6 cellular contexts compared by ENCODE assay signal in genomic region chr19:48873476-48874308, GRCh38. TPM values are rescaled to one million over a fixed set of nuclear protein-coding genes. Genes with fewer than 3 reads are reported as not detected.
A peak's percentile ranks its signal among the peaks of the same experiment; 100 is the strongest.
DNase-seq lines count a peak whose midpoint lies in the region; ATAC-seq and TF ChIP-seq lines count a peak whose summit lies in the region.

No MANE protein-coding gene starts in this region.

- TF ChIP-seq POLR2A in prostate gland (IDR thresholded peaks at IDR 0.05): no peak

- H3K9me3 Mint-ChIP-seq in effector memory CD8-positive, alpha-beta T cell: no peaks in the 10 kb centered on the region

- H3K27ac ChIP-seq in prostate gland: peak overlapping the region; percentile 100

- no peaks in the 10 kb centered on the region for H3K36me3 ChIP-seq in prostate gland

- peak overlapping the region; percentile 99 to 100 for H3K27ac Mint-ChIP-seq in effector memory CD8-positive, alpha-beta T cell

- H3K4me1 ChIP-seq in prostate gland (replicated peaks): peaks cover 17% of the 10 kb centered on the region

- H3K27me3 ChIP-seq in prostate gland (replicated peaks; ENCODE audit: insufficient read depth): no peaks in the 10 kb centered on the region

- H3K36me3 Mint-ChIP-seq in effector memory CD8-positive, alpha-beta T cell (ENCODE audit: insufficient read depth): peaks cover 78% of the 10 kb centered on the region

- H3K27me3 Mint-ChIP-seq in effector memory CD8-positive, alpha-beta T cell: no peaks in the 10 kb centered on the region

- peak overlapping the region; percentile 89 to 100 for H3K4me3 Mint-ChIP-seq in effector memory CD8-positive, alpha-beta T cell

- WGBS in prostate gland: 26% methylated on average over 14 of the region's 14 CpGs

- ATAC-seq in effector memory CD8-positive, alpha-beta T cell (replicated peaks): no peak
- ATAC-seq in GM18520 (IDR thresholded peaks at IDR 0.05; ENCODE audit: unreplicated experiment): no peak

- DNase-seq in OCI-M1 (lab: John Stamatoyannopoulos, UW): peak; percentile 99
- peak in 1 of 3 experiments; percentile 32 for DNase-seq in effector memory CD8-positive, alpha-beta T cell
- DNase-seq in prostate gland (ENCODE audit: low spot score): no peak
- no peak for DNase-seq in NCI-H1092 treated with DMSO at 0.1 percent for 48 hours (lab: John Stamatoyannopoulos, UW)
- DNase-seq in NCI-H748 treated with DMSO at 0.1 percent for 48 hours (lab: John Stamatoyannopoulos, UW): no peak

- TF ChIP-seq CTCF in prostate gland (IDR thresholded peaks at IDR 0.05): no peak

- H3K4me3 ChIP-seq in prostate gland: peak overlapping the region; percentile 78 to 90

- intact Hi-C loops in prostate gland (cut with DNase I): loop anchor here (2.0 kb wide), 1 partner anchor 91 kb away; the partner anchor contains the start of gene FTL

- peaks cover 41 to 47% of the 10 kb centered on the region in 2 donors for H3K4me1 Mint-ChIP-seq in effector memory CD8-positive, alpha-beta T cell (ENCODE audit: low read depth in 2 of 2)

- no peaks in the 10 kb centered on the region for H3K9me3 ChIP-seq in prostate gland

RNA-seq across cellular contexts. Expression of gene PPP1R15A, which starts 1.5 kb away (rescaled TPM):
- 10 to 100 TPM; 35.1 to 49.0 TPM for total RNA-seq in prostate gland

RNA-seq across cellular contexts. Expression of gene PLEKHA4, which starts 5.3 kb away (rescaled TPM):
- 10 to 100 TPM in 1 of 2 donors, 1 to 10 TPM in 1; 9.4 to 22.9 TPM for total RNA-seq in prostate gland

RNA-seq across cellular contexts. Expression of gene TULP2, which starts 24.9 kb away (rescaled TPM):
- total RNA-seq in prostate gland: 10 to 100 TPM in 1 of 2 donors, not detected in 1; 10.7 TPM

RNA-seq across cellular contexts. Expression of gene NUCB1, which starts 26.4 kb away (rescaled TPM):
- total RNA-seq in prostate gland: 100 to 1,000 TPM; 432 to 441 TPM

RNA-seq across cellular contexts. Expression of gene HSD17B14, which starts 37.4 kb away (rescaled TPM):
- total RNA-seq in prostate gland: 10 to 100 TPM; 11.0 to 11.2 TPM
